In the genomic region with DNA sequence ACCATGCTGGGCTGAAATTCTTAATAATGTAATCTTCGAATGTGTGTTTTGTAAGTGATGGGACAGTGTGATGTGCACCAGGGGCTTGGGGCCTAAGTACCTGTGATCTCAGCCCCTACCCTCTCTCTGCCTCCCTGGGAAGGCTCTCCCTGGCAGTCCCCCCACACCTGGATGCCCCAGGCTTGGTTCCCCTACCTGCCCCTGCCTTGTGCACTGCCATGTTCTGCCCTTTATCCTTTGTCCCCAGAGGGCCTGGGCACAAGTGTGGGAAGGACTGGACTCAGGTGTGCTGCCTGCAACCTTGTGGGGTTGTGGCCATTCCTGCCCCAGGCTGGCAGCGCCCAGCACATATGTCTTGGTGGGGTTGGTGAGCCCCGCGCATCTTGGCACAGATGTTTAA, we compare ENCODE assay signal across 23 cellular contexts.
"Had no signal": no experiment of that assay in that cellular context is flagged by ENCODE, and none has a peak within 500 bp of the region (broad histone marks: within the 10 kb centered on the region; RNA-seq: fewer than 3 reads in every experiment).

No MANE protein-coding gene starts in this region.

- H3K27me3 ChIP-seq: brain microvascular endothelial cell, cardiac muscle cell had no signal

- ATAC-seq: activated CD8-positive, alpha-beta memory T cell treated with anti-CD3 and anti-CD28 coated beads, Interleukin-2, amount 10 ng/mL, durations not matched to agents 7 days and 5 days; T-helper 17 cell had no signal

- FAIRE-seq: RCC 7860, TTC549 had no signal

- H3K27ac ChIP-seq: brain microvascular endothelial cell, cardiac muscle cell had no signal

- H3K36me3 ChIP-seq: brain microvascular endothelial cell, cardiac muscle cell had no signal

- DNase-seq: activated B cell treated with CpG ODN at 0.5 μM for 24 hours; activated CD4-positive, alpha-beta T cell treated with anti-CD3 and anti-CD28 coated beads for 1 hour; activated CD4-positive, alpha-beta T cell treated with anti-CD3 and anti-CD28 coated beads, Interleukin-2, amount 10 ng/mL, durations not matched to agents 24 days and 14 days; activated CD4-positive, alpha-beta T cell treated with anti-CD3 and anti-CD28 coated beads, Interleukin-2, amount 50 U/mL, for 48 hours; activated CD8-positive, alpha-beta memory T cell treated with anti-CD3 and anti-CD28 coated beads, Interleukin-2, amount 10 ng/mL, durations not matched to agents 7 days and 5 days; activated gamma-delta T cell; activated naive CD4-positive, alpha-beta T cell treated with anti-CD3 and anti-CD28 coated beads for 36 hours; activated T-cell treated with anti-CD3 and anti-CD28 coated beads, Interleukin-2, amount 50 U/mL, for 24 hours; brain microvascular endothelial cell; Karpas-422; MM.1S; NCI-H1105; NCI-H1436; NCI-H1694 treated with DMSO at 0.1 percent for 48 hours; NCI-H2081; NCI-H510A treated with DMSO at 0.1 percent for 48 hours; NCI-H69; SIG-M5; T-helper 17 cell; T1000 had no signal

- H3K4me3 ChIP-seq: cardiac muscle cell had no signal
